8 cellular contexts compared by ENCODE assay signal in genomic region chrX:18886344-18887161, GRCh38.
A peak's percentile ranks its signal among the peaks of the same experiment; 100 is the strongest.
DNase-seq lines count a peak whose midpoint lies in the region; ATAC-seq and TF ChIP-seq lines count a peak whose summit lies in the region.

No MANE protein-coding gene starts in this region.

- H3K36me3 Mint-ChIP-seq in Calu3 (ENCODE audit: insufficient read depth, unreplicated experiment): peaks cover 26% of the 10 kb centered on the region
- H3K36me3 Mint-ChIP-seq in activated naive CD8-positive, alpha-beta T cell: no peaks in the 10 kb centered on the region

- H3K27me3 ChIP-seq in cardiac muscle cell: no peaks in the 10 kb centered on the region

- H3K4me3 Mint-ChIP-seq in Calu3 (ENCODE audit: low read depth, unreplicated experiment): peak overlapping the region; percentile 76
- peak overlapping the region; percentile 84 for H3K4me3 Mint-ChIP-seq in activated naive CD8-positive, alpha-beta T cell

- intact Hi-C loops in Calu3 (cut with micrococcal nuclease; ENCODE audit: unreplicated experiment): loop anchor here (2.0 to 5.0 kb wide), 3 partner anchors 269 to 496 kb away; no protein-coding TSS in a partner anchor
- intact Hi-C loops in posterior cingulate gyrus (cut with DNase I): no loop called here

- H3K27ac ChIP-seq in cardiac muscle cell: no peak overlapping the region

- H3K36me3 ChIP-seq in cardiac muscle cell: no peaks in the 10 kb centered on the region

- peaks cover 5% of the 10 kb centered on the region for H3K4me1 ChIP-seq in cardiac muscle cell (ENCODE audit: low read depth)

- H3K27me3 Mint-ChIP-seq in Calu3 (ENCODE audit: unreplicated experiment): no peaks in the 10 kb centered on the region
- H3K27me3 Mint-ChIP-seq in activated naive CD8-positive, alpha-beta T cell: no peaks in the 10 kb centered on the region

- peak overlapping the region; percentile 17 for H3K4me3 ChIP-seq in cardiac muscle cell

- no peaks in the 10 kb centered on the region for H3K9me3 ChIP-seq in cardiac muscle cell (ENCODE audit: low read depth)

- H3K27ac Mint-ChIP-seq in Calu3 (ENCODE audit: unreplicated experiment): peak overlapping the region; percentile 96
- peak overlapping the region; percentile 86 for H3K27ac Mint-ChIP-seq in activated naive CD8-positive, alpha-beta T cell

- peaks cover 27% of the 10 kb centered on the region for H3K4me1 Mint-ChIP-seq in Calu3 (ENCODE audit: low read depth, unreplicated experiment)
- peaks cover 30% of the 10 kb centered on the region for H3K4me1 Mint-ChIP-seq in activated naive CD8-positive, alpha-beta T cell (ENCODE audit: low read depth)

- CTCF ChIA-PET in Calu3 (lab: Charles Lee): interaction anchor here (0.7 to 1.6 kb wide), 4 partner anchors 13 to 491 kb away, joined by 3 to 11 read pairs (median 3); no protein-coding TSS in a partner anchor

- BruUV-seq in Calu3 (replicated peaks; lab: Mats Ljungman, UMichigan): no TSS peak

- DNase-seq in Calu3 (peak; percentile 80), RKO (ENCODE audit: low spot score) (peak; percentile 69), cardiac muscle cell (ENCODE audit: low read depth in 1 of 2, low spot score in 1 of 2) (peak; percentile 62 to 68), posterior cingulate gyrus (peak in 7 of 10 donors; percentile 37 to 93 (median 57)), NCI-H510A treated with DMSO at 0.1 percent for 48 hours (lab: John Stamatoyannopoulos, UW) (no peak)

- ATAC-seq in GM19452 (IDR thresholded peaks at IDR 0.05; ENCODE audit: unreplicated experiment) (peak; percentile 72), HG03520 (IDR thresholded peaks at IDR 0.05; ENCODE audit: unreplicated experiment) (peak; percentile 58)

- peak; percentile 54 for TF ChIP-seq CTCF in Calu3 (IDR thresholded peaks at IDR 0.05; ENCODE audit: unreplicated experiment)
- TF ChIP-seq CTCF in cardiac muscle cell (IDR thresholded peaks at IDR 0.05; ENCODE audit: low read depth, low read length): peak; percentile 61

- no peaks in the 10 kb centered on the region for H3K9me3 Mint-ChIP-seq in Calu3 (ENCODE audit: low read depth, unreplicated experiment)
- H3K9me3 Mint-ChIP-seq in activated naive CD8-positive, alpha-beta T cell (ENCODE audit: low read depth): no peaks in the 10 kb centered on the region
